ENCODE assay signal across 16 cellular contexts in the genomic region with DNA sequence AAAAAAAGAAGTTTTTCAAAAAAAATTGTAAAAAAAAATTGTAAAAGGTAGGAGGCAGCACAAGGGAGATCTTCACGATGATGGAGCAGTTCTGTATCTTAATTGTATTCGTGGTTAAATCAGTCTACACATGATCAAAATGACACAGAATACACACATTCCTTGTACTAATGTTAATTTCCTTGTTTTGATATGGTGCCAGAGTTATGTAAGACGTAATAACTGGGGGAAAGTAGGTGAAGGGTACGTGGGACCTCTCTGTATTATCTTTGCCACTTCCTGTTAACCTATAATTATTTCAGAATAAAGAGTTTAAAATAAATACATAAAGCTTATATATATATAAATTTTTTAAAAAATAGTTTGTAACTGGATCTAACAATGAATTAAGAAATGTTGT. TPM values are rescaled to one million over a fixed set of nuclear protein-coding genes. Genes with fewer than 3 reads are reported as not detected.
DNase-seq lines count a peak whose midpoint lies in the region; ATAC-seq and TF ChIP-seq lines count a peak whose summit lies in the region.
"Had no signal": no experiment of that assay in that cellular context is flagged by ENCODE, and none has a peak within 500 bp of the region (broad histone marks: within the 10 kb centered on the region; RNA-seq: fewer than 3 reads in every experiment).

No MANE protein-coding gene starts in this region.

- no peak overlapping the region for H3K4me3 ChIP-seq in CD8-positive, alpha-beta memory T cell (ENCODE audit: low read length)
- no peak overlapping the region for H3K4me3 ChIP-seq in SK-N-MC

- H3K27me3 Mint-ChIP-seq in CD8-positive, alpha-beta memory T cell, result peaks cover 0 to 2% of the 10 kb centered on the region in 2 donors
- H3K27me3 Mint-ChIP-seq in dendritic cell treated with granulocyte-macrophage colony-stimulating factor and Interleukin-4, amounts not matched to agents 40 ng/mL and 50 ng/mL, for 4 days, result no peaks in the 10 kb centered on the region
- no peaks in the 10 kb centered on the region for H3K27me3 Mint-ChIP-seq in mesothelial cell of epicardium (ENCODE audit: low read depth)
- H3K27me3 Mint-ChIP-seq: B cell; CD4-positive, alpha-beta T cell had no signal

- peaks cover 47 to 70% (median 64%) of the 10 kb centered on the region in 3 donors for H3K4me1 Mint-ChIP-seq in CD8-positive, alpha-beta memory T cell
- H3K4me1 Mint-ChIP-seq in dendritic cell treated with granulocyte-macrophage colony-stimulating factor and Interleukin-4, amounts not matched to agents 40 ng/mL and 50 ng/mL, for 4 days (ENCODE audit: low read depth), result peaks cover 14% of the 10 kb centered on the region
- H3K4me1 Mint-ChIP-seq in mesothelial cell of epicardium, result peaks cover 19% of the 10 kb centered on the region
- H3K4me1 Mint-ChIP-seq: B cell, H9 had no signal

- H3K4me1 ChIP-seq in CD8-positive, alpha-beta memory T cell (ENCODE audit: insufficient read depth, low read length), result no peaks in the 10 kb centered on the region

- peak overlapping the region in 7 of 8 donors; percentile 9 to 86 (median 67) for H3K27ac Mint-ChIP-seq in CD8-positive, alpha-beta memory T cell
- H3K27ac Mint-ChIP-seq in dendritic cell treated with granulocyte-macrophage colony-stimulating factor and Interleukin-4, amounts not matched to agents 40 ng/mL and 50 ng/mL, for 4 days, result peak overlapping the region; percentile 49
- H3K27ac Mint-ChIP-seq in mesothelial cell of epicardium, result peak overlapping the region; percentile 26
- H3K27ac Mint-ChIP-seq: B cell; CD4-positive, alpha-beta T cell had no signal

- H3K9me3 Mint-ChIP-seq in CD8-positive, alpha-beta memory T cell, result no peaks in the 10 kb centered on the region
- no peaks in the 10 kb centered on the region for H3K9me3 Mint-ChIP-seq in dendritic cell treated with granulocyte-macrophage colony-stimulating factor and Interleukin-4, amounts not matched to agents 40 ng/mL and 50 ng/mL, for 4 days
- H3K9me3 Mint-ChIP-seq in mesothelial cell of epicardium, result no peaks in the 10 kb centered on the region
- H3K9me3 Mint-ChIP-seq: CD4-positive, alpha-beta T cell; H9 had no signal

- H3K27ac ChIP-seq in CD8-positive, alpha-beta memory T cell (ENCODE audit: low read depth, low read length), result no peak overlapping the region
- H3K27ac ChIP-seq in SK-N-MC, result peak overlapping the region; percentile 58; the same call in 1 of the 2 replicates

- CTCF ChIA-PET in CD8-positive, alpha-beta memory T cell (lab: Charles Lee), result no interaction called here

- H3K36me3 Mint-ChIP-seq in CD8-positive, alpha-beta memory T cell, result peaks cover 0 to 46% (median 10%) of the 10 kb centered on the region in 3 donors
- H3K36me3 Mint-ChIP-seq in dendritic cell treated with granulocyte-macrophage colony-stimulating factor and Interleukin-4, amounts not matched to agents 40 ng/mL and 50 ng/mL, for 4 days (ENCODE audit: low read depth), result peaks cover 33% of the 10 kb centered on the region
- H3K36me3 Mint-ChIP-seq in mesothelial cell of epicardium, result peaks cover 2% of the 10 kb centered on the region

- intact Hi-C loops in dendritic cell treated with granulocyte-macrophage colony-stimulating factor and Interleukin-4, amounts not matched to agents 40 ng/mL and 50 ng/mL, for 4 days (cut with micrococcal nuclease), result no loop called here

- peaks cover 3% of the 10 kb centered on the region for H3K36me3 ChIP-seq in CD8-positive, alpha-beta memory T cell (ENCODE audit: insufficient read depth, low read length)
- peaks cover 11% of the 10 kb centered on the region for H3K36me3 ChIP-seq in SK-N-MC (ENCODE audit: insufficient read depth, low read length)

- peak in 2 of 5 donors; percentile 8 to 18 for DNase-seq in CD8-positive, alpha-beta memory T cell
- no peak for DNase-seq in SK-N-MC (ENCODE audit: low read depth, low spot score)
- DNase-seq in mesothelial cell of epicardium (ENCODE audit: low spot score in 2 of 2, unreplicated experiment in 2 of 2), result no peak
- no peak for DNase-seq in stimulated activated CD4-positive, alpha-beta T cell treated with anti-CD3 and anti-CD28 coated beads, Interleukin-4, amount 100 ng/mL, for 1 hour
- DNase-seq: C1 segment of cervical spinal cord; CD4-positive, alpha-beta T cell; DMS153; DND-41; GDM1; GOT3; H9 had no signal

- no peaks in the 10 kb centered on the region for H3K9me3 ChIP-seq in CD8-positive, alpha-beta memory T cell (ENCODE audit: low read length)
- H3K9me3 ChIP-seq in SK-N-MC (ENCODE audit: low read depth, low read length), result no peaks in the 10 kb centered on the region

- no peak for TF ChIP-seq CTCF in mesothelial cell of epicardium (IDR thresholded peaks at IDR 0.05; ENCODE audit: unreplicated experiment)

- H3K27me3 ChIP-seq in CD8-positive, alpha-beta memory T cell (ENCODE audit: insufficient read depth, low read length, poor library complexity, severe bottlenecking), result no peaks in the 10 kb centered on the region

- POLR2A ChIA-PET in CD8-positive, alpha-beta memory T cell (lab: Charles Lee), result no interaction called here

- H3K9ac ChIP-seq in SK-N-MC (ENCODE audit: insufficient read length), result no peak overlapping the region

- H3K4me3 Mint-ChIP-seq in CD8-positive, alpha-beta memory T cell, result peak overlapping the region in 2 of 7 donors; percentile 6 to 36
- H3K4me3 Mint-ChIP-seq in dendritic cell treated with granulocyte-macrophage colony-stimulating factor and Interleukin-4, amounts not matched to agents 40 ng/mL and 50 ng/mL, for 4 days, result no peak overlapping the region
- no peak overlapping the region for H3K4me3 Mint-ChIP-seq in mesothelial cell of epicardium
- H3K4me3 Mint-ChIP-seq: B cell; CD4-positive, alpha-beta T cell; H9 had no signal

- ATAC-seq in HG03571 (IDR thresholded peaks at IDR 0.05; ENCODE audit: unreplicated experiment) (no peak), HG03521 (IDR thresholded peaks at IDR 0.05; ENCODE audit: unreplicated experiment) (no peak)
- ATAC-seq: HepG2 had no signal

RNA-seq across cellular contexts. Expression of a gene that starts 36.8 kb away (rescaled TPM):
- total RNA-seq in CD8-positive, alpha-beta memory T cell, result 10 to 100 TPM; 56.4 to 62.5 TPM
- 85.0 TPM for polyA plus RNA-seq in CD8-positive, alpha-beta memory T cell
- 84.1 to 86.6 TPM (median 85.6 TPM) in 3 replicates for total RNA-seq in mesothelial cell of epicardium
